ENCODE assay signal across 8 cellular contexts in genomic region chr3:184017672-184018423, GRCh38. TPM values are rescaled to one million over a fixed set of nuclear protein-coding genes. Genes with fewer than 3 reads are reported as not detected.
DNase-seq lines count a peak whose midpoint lies in the region; ATAC-seq and TF ChIP-seq lines count a peak whose summit lies in the region.

ABCC5 (minus strand) TSS chr3:184017884; CDS start chr3:184014392, 3,492 bp downstream.

- no peaks in the 10 kb centered on the region for H3K9me3 ChIP-seq in ascending aorta

- peaks cover 0 to 4% of the 10 kb centered on the region in 2 donors for H3K4me1 ChIP-seq in ascending aorta

- ATAC-seq in GM18499 (IDR thresholded peaks at IDR 0.05; ENCODE audit: insufficient read depth, unreplicated experiment), result peak; percentile 75
- ATAC-seq in HG02938 (IDR thresholded peaks at IDR 0.05; ENCODE audit: unreplicated experiment), result peak; percentile 93

- H3K4me3 ChIP-seq in ascending aorta, result peak within 1 kb of the TSS; percentile 88 to 98

- peak; percentile 96 for DNase-seq in NCI-H1694 treated with DMSO at 0.1 percent for 48 hours (lab: John Stamatoyannopoulos, UW)
- peak; percentile 50 to 94 for DNase-seq in ascending aorta (ENCODE audit: low spot score in 2 of 2)
- DNase-seq in hepatic stellate cell (ENCODE audit: low spot score), result peak; percentile 94
- DNase-seq in renal cortical epithelial cell (ENCODE audit: low read depth), result peak; percentile 87
- no peak for DNase-seq in cortex of kidney (lab: John Stamatoyannopoulos, UW)

- TF ChIP-seq CTCF in ascending aorta (IDR thresholded peaks at IDR 0.05), result peak; percentile 4 to 50 (median 43)

- peak within 1 kb of the TSS; percentile 58 to 60 for H3K27ac ChIP-seq in ascending aorta

- H3K36me3 ChIP-seq in ascending aorta, result peaks cover 5 to 8% of the 10 kb centered on the region in 2 donors

- intact Hi-C loops in T-helper 2 cell treated with Interferon-gamma antibody and Interleukin-4, amounts not matched to agents 100 ng/mL and 5 ng/mL, for 36 hours (cut with micrococcal nuclease), result loop anchor here (1.0 to 2.0 kb wide), 7 partner anchors 117 to 281 kb away; partner anchors contain the start of genes ABCF3, ALG3, AP2M1 and EEF1AKMT4
- intact Hi-C loops in ascending aorta (cut with DNase I), result loop anchor here (2.0 to 10.0 kb wide), 9 partner anchors 117 to 921 kb away; partner anchors contain the start of genes ABCF3, CLCN2, DVL3 and EIF2B5

- no peaks in the 10 kb centered on the region for H3K27me3 ChIP-seq in ascending aorta

RNA-seq across cellular contexts. Expression of gene ABCC5, which starts in this region (rescaled TPM):
- 17.7 and 19.1 TPM in 2 replicates for total RNA-seq in T-helper 2 cell treated with Interferon-gamma antibody and Interleukin-4, amounts not matched to agents 100 ng/mL and 5 ng/mL, for 36 hours
- total RNA-seq in ascending aorta (16.2 TPM), renal cortical epithelial cell (12.0 and 93.6 TPM in 2 replicates)
